Comparison of ENCODE assay signal across 1 cellular context in the genomic region with DNA sequence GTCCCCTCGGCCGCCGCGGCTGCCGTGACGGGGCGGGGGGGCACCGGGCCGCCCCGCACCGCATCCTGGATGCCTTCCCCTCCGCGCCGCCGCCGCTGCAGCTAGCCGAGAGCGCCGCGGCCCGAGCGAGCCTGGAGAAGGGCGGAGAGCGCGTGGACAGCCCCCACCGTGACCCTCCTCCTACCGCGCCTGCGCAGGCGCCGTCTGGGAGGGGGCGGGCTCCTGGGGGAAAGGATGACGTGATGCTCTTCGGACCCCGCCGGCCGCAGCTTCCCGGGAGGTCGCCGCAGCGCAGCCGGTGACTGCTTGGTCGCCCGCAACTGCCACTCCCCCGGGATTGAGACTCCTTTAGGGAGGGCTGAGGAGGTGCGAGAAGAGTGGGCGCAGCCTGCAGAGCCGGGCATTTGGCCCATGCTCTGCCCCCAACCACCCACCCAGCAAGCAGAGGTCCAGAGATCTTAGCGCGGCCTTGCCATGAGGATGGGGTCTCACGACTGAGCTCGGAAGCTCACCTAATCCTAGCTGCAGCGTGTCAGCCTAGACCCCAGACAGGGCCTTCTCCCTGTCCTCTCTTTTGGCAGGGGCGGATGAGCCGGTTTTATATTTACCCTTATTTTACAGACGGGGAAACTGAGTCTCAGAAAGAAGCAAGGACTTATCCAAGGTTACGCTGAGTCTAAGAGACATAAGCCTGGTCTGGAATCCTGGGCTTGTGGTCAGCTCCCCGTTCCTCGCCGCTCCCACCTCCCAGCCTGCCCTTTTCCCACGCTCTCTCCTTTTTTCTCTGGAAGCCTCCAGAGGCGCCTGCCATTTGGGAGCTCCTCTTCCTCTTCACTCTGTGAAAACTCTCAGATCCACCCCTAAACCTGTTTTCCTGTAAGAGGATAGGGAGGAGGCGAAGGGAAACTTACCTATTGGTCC.
TF ChIP-seq lines count a peak whose summit lies in the region.

Gene DENND5A (minus strand): TSS at position 140 of the 921 bp plus-strand sequence. CDS start 281 bp downstream, outside the sequence.

TF ChIP-seq in HEK293, 187 proteins besides CTCF, POLR2A, EP300 and RAD21 (continued from another document and continues in another):
- TF ChIP-seq, protein P1, sequence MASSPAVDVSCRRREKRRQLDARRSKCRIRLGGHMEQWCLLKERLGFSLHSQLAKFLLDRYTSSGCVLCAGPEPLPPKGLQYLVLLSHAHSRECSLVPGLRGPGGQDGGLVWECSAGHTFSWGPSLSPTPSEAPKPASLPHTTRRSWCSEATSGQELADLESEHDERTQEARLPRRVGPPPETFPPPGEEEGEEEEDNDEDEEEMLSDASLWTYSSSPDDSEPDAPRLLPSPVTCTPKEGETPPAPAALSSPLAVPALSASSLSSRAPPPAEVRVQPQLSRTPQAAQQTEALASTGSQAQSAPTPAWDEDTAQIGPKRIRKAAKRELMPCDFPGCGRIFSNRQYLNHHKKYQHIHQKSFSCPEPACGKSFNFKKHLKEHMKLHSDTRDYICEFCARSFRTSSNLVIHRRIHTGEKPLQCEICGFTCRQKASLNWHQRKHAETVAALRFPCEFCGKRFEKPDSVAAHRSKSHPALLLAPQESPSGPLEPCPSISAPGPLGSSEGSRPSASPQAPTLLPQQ (tag by site-specific recombination; IDR thresholded peaks at IDR 0.05) = peak; percentile 43; the same call in 1 of the 2 replicates
- TF ChIP-seq SP7 (tag by site-specific recombination; IDR thresholded peaks at IDR 0.05) (peak; percentile 44), ZNF169 (tag by site-specific recombination; IDR thresholded peaks at IDR 0.05) (no peak), ZNF133 (tag by site-specific recombination; IDR thresholded peaks at IDR 0.05) (no peak), MEIS1 (CRISPR knock-in tag; IDR thresholded peaks at IDR 0.05; ENCODE audit: borderline replicate concordance) (no peak), ZNF132 (tag by site-specific recombination; IDR thresholded peaks at IDR 0.05; ENCODE audit: borderline replicate concordance) (no peak), ZNF600 (tag by site-specific recombination; IDR thresholded peaks at IDR 0.05) (no peak), REPIN1 (tag by site-specific recombination; IDR thresholded peaks at IDR 0.05; ENCODE audit: low read depth) (no peak), ZBTB26 (tag by site-specific recombination; optimal IDR thresholded peaks at IDR 0.05) (peak; percentile 55), YY1 (tag by site-specific recombination; IDR thresholded peaks at IDR 0.05) (no peak), ZSCAN5A (tag by site-specific recombination; IDR thresholded peaks at IDR 0.05) (no peak), ZNF292 (tag by site-specific recombination; IDR thresholded peaks at IDR 0.05; ENCODE audit: borderline replicate concordance, low read depth) (no peak), ZNF140 (tag by site-specific recombination; IDR thresholded peaks at IDR 0.05) (no peak), ZNF837 (tag by site-specific recombination; IDR thresholded peaks at IDR 0.05) (no peak), ZNF324 (tag by site-specific recombination; IDR thresholded peaks at IDR 0.05) (no peak), ZNF423 (tag by site-specific recombination; IDR thresholded peaks at IDR 0.05) (peak; percentile 94), ZNF341 (tag by site-specific recombination; IDR thresholded peaks at IDR 0.05; ENCODE audit: low read depth) (peak; percentile 22; the same call in 1 of the 2 replicates), ZBTB10 (tag by site-specific recombination; IDR thresholded peaks at IDR 0.05) (no peak), ZNF211 (tag by site-specific recombination; IDR thresholded peaks at IDR 0.05; ENCODE audit: low read depth) (no peak), ZNF610 (tag by site-specific recombination; IDR thresholded peaks at IDR 0.05; ENCODE audit: borderline replicate concordance) (no peak), ZNF621 (tag by site-specific recombination; IDR thresholded peaks at IDR 0.05) (no peak), ZNF18 (tag by site-specific recombination; IDR thresholded peaks at IDR 0.05) (no peak)
- TF ChIP-seq, protein P2, sequence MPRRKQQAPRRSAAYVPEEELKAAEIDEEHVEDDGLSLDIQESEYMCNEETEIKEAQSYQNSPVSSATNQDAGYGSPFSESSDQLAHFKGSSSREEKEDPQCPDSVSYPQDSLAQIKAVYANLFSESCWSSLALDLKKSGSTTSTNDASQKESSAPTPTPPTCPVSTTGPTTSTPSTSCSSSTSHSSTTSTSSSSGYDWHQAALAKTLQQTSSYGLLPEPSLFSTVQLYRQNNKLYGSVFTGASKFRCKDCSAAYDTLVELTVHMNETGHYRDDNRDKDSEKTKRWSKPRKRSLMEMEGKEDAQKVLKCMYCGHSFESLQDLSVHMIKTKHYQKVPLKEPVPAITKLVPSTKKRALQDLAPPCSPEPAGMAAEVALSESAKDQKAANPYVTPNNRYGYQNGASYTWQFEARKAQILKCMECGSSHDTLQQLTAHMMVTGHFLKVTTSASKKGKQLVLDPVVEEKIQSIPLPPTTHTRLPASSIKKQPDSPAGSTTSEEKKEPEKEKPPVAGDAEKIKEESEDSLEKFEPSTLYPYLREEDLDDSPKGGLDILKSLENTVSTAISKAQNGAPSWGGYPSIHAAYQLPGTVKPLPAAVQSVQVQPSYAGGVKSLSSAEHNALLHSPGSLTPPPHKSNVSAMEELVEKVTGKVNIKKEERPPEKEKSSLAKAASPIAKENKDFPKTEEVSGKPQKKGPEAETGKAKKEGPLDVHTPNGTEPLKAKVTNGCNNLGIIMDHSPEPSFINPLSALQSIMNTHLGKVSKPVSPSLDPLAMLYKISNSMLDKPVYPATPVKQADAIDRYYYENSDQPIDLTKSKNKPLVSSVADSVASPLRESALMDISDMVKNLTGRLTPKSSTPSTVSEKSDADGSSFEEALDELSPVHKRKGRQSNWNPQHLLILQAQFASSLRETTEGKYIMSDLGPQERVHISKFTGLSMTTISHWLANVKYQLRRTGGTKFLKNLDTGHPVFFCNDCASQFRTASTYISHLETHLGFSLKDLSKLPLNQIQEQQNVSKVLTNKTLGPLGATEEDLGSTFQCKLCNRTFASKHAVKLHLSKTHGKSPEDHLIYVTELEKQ (tag by site-specific recombination; IDR thresholded peaks at IDR 0.05; ENCODE audit: borderline replicate concordance) = no peak
- TF ChIP-seq, protein P3, sequence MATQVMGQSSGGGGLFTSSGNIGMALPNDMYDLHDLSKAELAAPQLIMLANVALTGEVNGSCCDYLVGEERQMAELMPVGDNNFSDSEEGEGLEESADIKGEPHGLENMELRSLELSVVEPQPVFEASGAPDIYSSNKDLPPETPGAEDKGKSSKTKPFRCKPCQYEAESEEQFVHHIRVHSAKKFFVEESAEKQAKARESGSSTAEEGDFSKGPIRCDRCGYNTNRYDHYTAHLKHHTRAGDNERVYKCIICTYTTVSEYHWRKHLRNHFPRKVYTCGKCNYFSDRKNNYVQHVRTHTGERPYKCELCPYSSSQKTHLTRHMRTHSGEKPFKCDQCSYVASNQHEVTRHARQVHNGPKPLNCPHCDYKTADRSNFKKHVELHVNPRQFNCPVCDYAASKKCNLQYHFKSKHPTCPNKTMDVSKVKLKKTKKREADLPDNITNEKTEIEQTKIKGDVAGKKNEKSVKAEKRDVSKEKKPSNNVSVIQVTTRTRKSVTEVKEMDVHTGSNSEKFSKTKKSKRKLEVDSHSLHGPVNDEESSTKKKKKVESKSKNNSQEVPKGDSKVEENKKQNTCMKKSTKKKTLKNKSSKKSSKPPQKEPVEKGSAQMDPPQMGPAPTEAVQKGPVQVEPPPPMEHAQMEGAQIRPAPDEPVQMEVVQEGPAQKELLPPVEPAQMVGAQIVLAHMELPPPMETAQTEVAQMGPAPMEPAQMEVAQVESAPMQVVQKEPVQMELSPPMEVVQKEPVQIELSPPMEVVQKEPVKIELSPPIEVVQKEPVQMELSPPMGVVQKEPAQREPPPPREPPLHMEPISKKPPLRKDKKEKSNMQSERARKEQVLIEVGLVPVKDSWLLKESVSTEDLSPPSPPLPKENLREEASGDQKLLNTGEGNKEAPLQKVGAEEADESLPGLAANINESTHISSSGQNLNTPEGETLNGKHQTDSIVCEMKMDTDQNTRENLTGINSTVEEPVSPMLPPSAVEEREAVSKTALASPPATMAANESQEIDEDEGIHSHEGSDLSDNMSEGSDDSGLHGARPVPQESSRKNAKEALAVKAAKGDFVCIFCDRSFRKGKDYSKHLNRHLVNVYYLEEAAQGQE (tag by site-specific recombination; IDR thresholded peaks at IDR 0.05) = no peak
- TF ChIP-seq, protein P4, sequence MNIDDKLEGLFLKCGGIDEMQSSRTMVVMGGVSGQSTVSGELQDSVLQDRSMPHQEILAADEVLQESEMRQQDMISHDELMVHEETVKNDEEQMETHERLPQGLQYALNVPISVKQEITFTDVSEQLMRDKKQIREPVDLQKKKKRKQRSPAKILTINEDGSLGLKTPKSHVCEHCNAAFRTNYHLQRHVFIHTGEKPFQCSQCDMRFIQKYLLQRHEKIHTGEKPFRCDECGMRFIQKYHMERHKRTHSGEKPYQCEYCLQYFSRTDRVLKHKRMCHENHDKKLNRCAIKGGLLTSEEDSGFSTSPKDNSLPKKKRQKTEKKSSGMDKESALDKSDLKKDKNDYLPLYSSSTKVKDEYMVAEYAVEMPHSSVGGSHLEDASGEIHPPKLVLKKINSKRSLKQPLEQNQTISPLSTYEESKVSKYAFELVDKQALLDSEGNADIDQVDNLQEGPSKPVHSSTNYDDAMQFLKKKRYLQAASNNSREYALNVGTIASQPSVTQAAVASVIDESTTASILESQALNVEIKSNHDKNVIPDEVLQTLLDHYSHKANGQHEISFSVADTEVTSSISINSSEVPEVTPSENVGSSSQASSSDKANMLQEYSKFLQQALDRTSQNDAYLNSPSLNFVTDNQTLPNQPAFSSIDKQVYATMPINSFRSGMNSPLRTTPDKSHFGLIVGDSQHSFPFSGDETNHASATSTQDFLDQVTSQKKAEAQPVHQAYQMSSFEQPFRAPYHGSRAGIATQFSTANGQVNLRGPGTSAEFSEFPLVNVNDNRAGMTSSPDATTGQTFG (tag by site-specific recombination; IDR thresholded peaks at IDR 0.05; ENCODE audit: borderline replicate concordance) = no peak
- TF ChIP-seq, protein P5, sequence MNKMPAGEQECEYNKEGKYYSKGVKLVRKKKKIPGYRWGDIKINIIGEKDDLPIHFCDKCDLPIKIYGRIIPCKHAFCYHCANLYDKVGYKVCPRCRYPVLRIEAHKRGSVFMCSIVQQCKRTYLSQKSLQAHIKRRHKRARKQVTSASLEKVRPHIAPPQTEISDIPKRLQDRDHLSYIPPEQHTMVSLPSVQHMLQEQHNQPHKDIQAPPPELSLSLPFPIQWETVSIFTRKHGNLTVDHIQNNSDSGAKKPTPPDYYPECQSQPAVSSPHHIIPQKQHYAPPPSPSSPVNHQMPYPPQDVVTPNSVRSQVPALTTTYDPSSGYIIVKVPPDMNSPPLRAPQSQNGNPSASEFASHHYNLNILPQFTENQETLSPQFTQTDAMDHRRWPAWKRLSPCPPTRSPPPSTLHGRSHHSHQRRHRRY (tag by site-specific recombination; IDR thresholded peaks at IDR 0.05) = no peak
- TF ChIP-seq, protein P6, sequence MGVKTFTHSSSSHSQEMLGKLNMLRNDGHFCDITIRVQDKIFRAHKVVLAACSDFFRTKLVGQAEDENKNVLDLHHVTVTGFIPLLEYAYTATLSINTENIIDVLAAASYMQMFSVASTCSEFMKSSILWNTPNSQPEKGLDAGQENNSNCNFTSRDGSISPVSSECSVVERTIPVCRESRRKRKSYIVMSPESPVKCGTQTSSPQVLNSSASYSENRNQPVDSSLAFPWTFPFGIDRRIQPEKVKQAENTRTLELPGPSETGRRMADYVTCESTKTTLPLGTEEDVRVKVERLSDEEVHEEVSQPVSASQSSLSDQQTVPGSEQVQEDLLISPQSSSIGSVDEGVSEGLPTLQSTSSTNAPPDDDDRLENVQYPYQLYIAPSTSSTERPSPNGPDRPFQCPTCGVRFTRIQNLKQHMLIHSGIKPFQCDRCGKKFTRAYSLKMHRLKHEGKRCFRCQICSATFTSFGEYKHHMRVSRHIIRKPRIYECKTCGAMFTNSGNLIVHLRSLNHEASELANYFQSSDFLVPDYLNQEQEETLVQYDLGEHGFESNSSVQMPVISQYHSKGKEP (tag by site-specific recombination; IDR thresholded peaks at IDR 0.05) = no peak
